ENCODE assay signal across 9 cellular contexts in genomic region chr7:55279080-55279845, GRCh38.
"Had no signal": no experiment of that assay in that cellular context is flagged by ENCODE, and none has a peak within 500 bp of the region (broad histone marks: within the 10 kb centered on the region; RNA-seq: fewer than 3 reads in every experiment).

No MANE protein-coding gene starts in this region.

- H3K4me1 ChIP-seq: parathyroid adenoma, right lobe of liver, uterus had no signal

- H3K9me3 ChIP-seq: right lobe of liver, testis, uterus had no signal

- H2AFZ ChIP-seq: hepatocyte, parathyroid adenoma had no signal

- DNase-seq: activated gamma-delta T cell had no signal

- H3K36me3 ChIP-seq: right lobe of liver, uterus had no signal

- H3K9ac ChIP-seq: parathyroid adenoma had no signal

- H3K79me2 ChIP-seq: hepatocyte, parathyroid adenoma had no signal

- H3K27me3 ChIP-seq: hepatocyte, right lobe of liver, testis, uterus had no signal

- H3K4me3 ChIP-seq: hepatocyte, right lobe of liver, uterus had no signal

- H3K27ac ChIP-seq: hepatocyte, parathyroid adenoma, right lobe of liver, testis, uterus had no signal

- H3K4me2 ChIP-seq: hepatocyte had no signal

- FAIRE-seq: endometrium, frontal cortex, small intestine had no signal
